Comparison of ENCODE assay signal across 7 cellular contexts in the genomic region with DNA sequence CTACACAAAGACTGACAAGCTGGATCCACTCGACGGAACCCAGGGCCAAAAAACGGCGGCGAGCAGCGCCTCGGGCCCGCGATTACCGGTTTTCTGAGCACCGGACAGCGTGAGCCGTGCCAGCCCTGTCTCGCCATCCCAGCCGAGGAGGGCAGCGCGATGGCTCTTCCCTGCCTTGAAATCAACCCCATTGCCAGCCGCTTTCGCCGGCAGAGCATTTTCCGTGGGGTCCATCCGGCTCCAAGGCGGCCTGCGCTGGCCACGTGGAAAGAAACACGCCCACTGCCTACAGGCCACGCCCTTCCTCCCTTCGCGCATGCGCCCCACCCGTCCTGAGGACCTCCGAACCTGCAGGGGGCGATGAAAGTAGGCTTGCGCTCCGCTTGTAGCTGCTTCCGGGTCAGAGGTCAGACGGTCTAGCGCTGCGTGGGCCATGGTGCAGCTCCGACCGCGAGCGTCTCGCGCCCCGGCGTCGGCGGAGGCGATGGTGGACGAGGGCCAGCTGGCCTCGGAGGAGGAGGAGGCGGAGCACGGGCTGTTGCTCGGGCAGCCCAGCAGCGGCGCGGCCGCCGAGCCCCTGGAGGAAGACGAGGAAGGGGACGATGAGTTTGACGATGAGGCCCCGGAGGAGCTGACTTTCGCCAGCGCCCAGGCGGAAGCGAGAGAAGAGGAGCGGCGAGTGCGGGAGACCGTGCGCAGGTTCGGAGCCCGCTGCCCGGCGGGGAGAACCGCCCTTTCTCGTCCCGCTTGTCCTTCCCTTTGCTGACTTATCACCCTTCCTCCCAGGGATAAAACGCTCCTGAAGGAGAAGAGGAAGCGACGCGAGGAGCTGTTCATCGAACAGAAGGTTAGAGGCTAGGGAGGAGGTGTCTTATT.
DNase-seq lines count a peak whose midpoint lies in the region; ATAC-seq, FAIRE-seq and TF ChIP-seq lines count a peak whose summit lies in the region.

Gene NOL7 (plus strand): TSS at position 410 of the 876 bp plus-strand sequence. CDS start 24 bp downstream, at position 434.

- DNase-seq in GM18507 (ENCODE audit: extremely low spot score, insufficient read length, low read depth) (peak; percentile 97), NCI-H2029 treated with DMSO at 0.1 percent for 48 hours (lab: John Stamatoyannopoulos, UW) (peak; percentile 97), T-helper 9 cell (peak; percentile 99), astrocyte of the hippocampus (ENCODE audit: low read depth, low spot score) (peak; percentile 99), hippocampal formation (lab: John Stamatoyannopoulos, UW) (peak; percentile 97), retinal pigment epithelial cell (ENCODE audit: low read depth) (peak; percentile 94)

- peak; percentile 98 for FAIRE-seq in GM18507 (lab: Jason Lieb, UNC)

- peak within 1 kb of the TSS; percentile 86 for H3K4me3 ChIP-seq in retinal pigment epithelial cell (ENCODE audit: low read length)

- ATAC-seq in HG02981 (IDR thresholded peaks at IDR 0.05; ENCODE audit: unreplicated experiment) = peak; percentile 93

- peak; percentile 89 for TF ChIP-seq CTCF in retinal pigment epithelial cell (conservative IDR thresholded peaks at IDR 0.05; ENCODE audit: low read depth, low read length)

Comparison
In these comparisons a context has a peak if more than half of its experiments do, and no peak if none do; other contexts are left out.
1. Peak in every context shown above with its lines: DNase-seq, ATAC-seq and H3K4me3 ChIP-seq.